Comparison of ENCODE assay signal across 1 cellular context in genomic region chr16:1158456-1159324, GRCh38.
TF ChIP-seq lines count a peak whose summit lies in the region.

No MANE protein-coding gene starts in this region.

TF ChIP-seq in GM23338, 12 proteins besides CTCF, POLR2A, EP300 and RAD21 (continued from another document):
- TF ChIP-seq ZNF462 (CRISPR knock-in tag; IDR thresholded peaks at IDR 0.05), result no peak
TF ChIP-seq in GM23338: peak in this region for 0.
